8 cellular contexts compared by ENCODE assay signal in the genomic region with DNA sequence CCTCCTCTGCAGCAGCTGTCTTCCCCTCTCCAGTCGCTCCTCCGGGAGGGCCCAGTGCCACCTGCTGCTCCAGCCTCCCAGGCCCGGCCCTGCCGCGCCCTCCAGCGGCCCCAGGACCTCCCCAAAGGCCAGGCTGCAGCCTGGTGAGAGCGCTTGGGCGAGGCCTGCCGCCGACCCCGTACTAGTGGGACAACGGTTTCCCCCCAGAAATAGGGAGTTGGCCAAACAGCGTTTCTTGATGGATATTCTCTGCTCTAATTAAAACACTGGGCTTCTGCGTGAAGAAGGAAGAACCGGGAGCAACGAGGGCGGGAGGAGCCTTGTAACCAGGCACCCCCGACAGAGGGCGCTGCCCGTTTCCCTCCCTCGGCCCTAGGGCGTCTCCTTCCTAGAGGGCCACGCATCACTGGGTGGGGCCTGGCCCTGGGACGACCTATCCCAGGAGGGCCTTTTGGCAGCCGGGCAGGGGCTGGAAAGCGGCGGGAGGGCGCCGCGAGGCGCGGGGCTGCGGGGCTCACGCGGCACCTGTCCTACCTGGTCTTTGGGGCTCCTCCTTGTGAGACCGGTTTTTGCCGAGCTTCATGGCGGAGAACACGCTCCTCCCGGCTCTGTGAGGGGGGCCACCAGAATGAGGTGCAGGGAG.
DNase-seq lines count a peak whose midpoint lies in the region; ATAC-seq, FAIRE-seq and TF ChIP-seq lines count a peak whose summit lies in the region.

No MANE protein-coding gene starts in this region.

- peak overlapping the region; percentile 78 for H3K4me3 Mint-ChIP-seq in nephron progenitor cell

- H3K27ac Mint-ChIP-seq in nephron progenitor cell, result no peak overlapping the region

- H3K9me3 Mint-ChIP-seq in nephron progenitor cell, result no peaks in the 10 kb centered on the region

- ATAC-seq in GM18498 (IDR thresholded peaks at IDR 0.05; ENCODE audit: unreplicated experiment) (peak; percentile 77), GM18907 (IDR thresholded peaks at IDR 0.05; ENCODE audit: unreplicated experiment) (no peak)
- ATAC-seq in stimulated activated naive CD8-positive, alpha-beta T cell treated with anti-CD3 and anti-CD28 coated beads, Interleukin-15, Interleukin-2, amounts not matched to agents 100 U/mL and 50 U/mL, for 24 hours, result peak; percentile 99

- peak; percentile 50; the same call in 1 of the 2 replicates for TF ChIP-seq RAD21 in Ishikawa (IDR thresholded peaks at IDR 0.05; ENCODE audit: low read depth)

- H3K27me3 Mint-ChIP-seq in nephron progenitor cell (ENCODE audit: low read depth, poor library complexity), result peaks cover 55% of the 10 kb centered on the region

- peak overlapping the region; percentile 5 to 24 for H3K4me3 ChIP-seq in foreskin fibroblast (ENCODE audit: low read depth in 1 of 2, low read length in 2 of 2)

- TF ChIP-seq CTCF in foreskin fibroblast (IDR thresholded peaks at IDR 0.05; ENCODE audit: low read depth, low read length) (peak; percentile 79), nephron progenitor cell (IDR thresholded peaks at IDR 0.05) (peak; percentile 94)

- no peak for TF ChIP-seq EP300 in Ishikawa (IDR thresholded peaks at IDR 0.05; ENCODE audit: borderline replicate concordance)

- peaks cover 6% of the 10 kb centered on the region for H3K4me1 Mint-ChIP-seq in nephron progenitor cell

- H3K36me3 Mint-ChIP-seq in nephron progenitor cell (ENCODE audit: low read depth), result no peaks in the 10 kb centered on the region

- DNase-seq in RCC 7860 (ENCODE audit: low spot score) (peak; percentile 13), foreskin fibroblast (peak; percentile 7 to 59), nephron progenitor cell (peak; percentile 92)
- peak; percentile 65 to 66 for DNase-seq in activated T-helper 1 cell treated with anti-CD3 and anti-CD28 coated beads, Interleukin-2, amount 50 U/mL, for 16 hours (ENCODE audit: low read depth in 1 of 2, low spot score in 1 of 2)
- peak; percentile 91 for DNase-seq in stimulated activated naive CD8-positive, alpha-beta T cell treated with anti-CD3 and anti-CD28 coated beads, Interleukin-15, Interleukin-2, amounts not matched to agents 100 U/mL and 50 U/mL, for 24 hours

- FAIRE-seq in RCC 7860 (lab: Jason Lieb, UNC), result no peak

TF ChIP-seq in Ishikawa, 13 proteins besides CTCF, POLR2A, EP300 and RAD21:
- TF ChIP-seq, protein P1, sequence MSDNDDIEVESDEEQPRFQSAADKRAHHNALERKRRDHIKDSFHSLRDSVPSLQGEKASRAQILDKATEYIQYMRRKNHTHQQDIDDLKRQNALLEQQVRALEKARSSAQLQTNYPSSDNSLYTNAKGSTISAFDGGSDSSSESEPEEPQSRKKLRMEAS (IDR thresholded peaks at IDR 0.05), result peak; percentile 77
- TF ChIP-seq YY1 (IDR thresholded peaks at IDR 0.05; ENCODE audit: low read depth) (0 out of 2 replicates have a peak, but pooled peaks have one; percentile 16), EGR1 (IDR thresholded peaks at IDR 0.05) (no peak), ZBTB7A (IDR thresholded peaks at IDR 0.05; ENCODE audit: low read depth) (peak; percentile 35; the same call in 1 of the 2 replicates), NFIC (IDR thresholded peaks at IDR 0.05) (peak; percentile 6; the same call in 1 of the 2 replicates)

Comparison
In these comparisons a context has a peak if more than half of its experiments do, and no peak if none do; other contexts are left out.
1. DNase-seq: peak in every context shown above with its lines; median percentile 92 in nephron progenitor cell; 91 in stimulated activated naive CD8-positive, alpha-beta T cell treated with anti-CD3 and anti-CD28 coated beads, Interleukin-15, Interleukin-2, amounts not matched to agents 100 U/mL and 50 U/mL, for 24 hours; 66 in activated T-helper 1 cell treated with anti-CD3 and anti-CD28 coated beads, Interleukin-2, amount 50 U/mL, for 16 hours; 33 in foreskin fibroblast; 13 in RCC 7860.